In the genomic region with DNA sequence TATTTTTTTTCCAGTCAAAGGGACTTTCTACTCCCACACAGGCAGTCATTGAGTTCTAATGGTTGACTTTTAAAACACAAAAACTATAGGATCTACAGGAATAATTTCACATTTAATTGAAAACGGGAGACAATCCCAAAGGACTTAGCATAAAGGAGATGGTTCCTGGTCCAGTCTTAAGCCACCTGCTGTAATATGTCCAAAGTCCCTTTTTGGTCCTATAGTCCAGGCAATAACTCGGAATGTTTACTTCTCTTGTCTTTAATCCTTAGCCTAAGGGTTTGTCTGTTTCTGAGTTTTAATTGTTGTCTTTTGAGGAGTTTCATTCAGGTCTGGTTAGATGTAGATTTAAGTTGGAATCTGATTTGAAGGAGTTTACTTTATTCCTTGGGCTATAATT, we compare ENCODE assay signal across 35 cellular contexts.
"Had no signal": no experiment of that assay in that cellular context is flagged by ENCODE, and none has a peak within 500 bp of the region (broad histone marks: within the 10 kb centered on the region; RNA-seq: fewer than 3 reads in every experiment).

No MANE protein-coding gene starts in this region.

- H3K4me3 ChIP-seq: adrenal gland, ascending aorta, body of pancreas, breast epithelium, cardiac muscle cell had no signal

- ATAC-seq: activated naive CD4-positive, alpha-beta T cell treated with anti-CD3 and anti-CD28 coated beads, Interleukin-2, amount 50 U/mL, for 72 hours; activated naive CD8-positive, alpha-beta T cell treated with anti-CD3 and anti-CD28 coated beads, Interleukin-2, amount 50 U/mL, for 24 hours; activated T-cell treated with anti-CD3 and anti-CD28 coated beads, Interleukin-2, amount 50 U/mL, for 4 hours; activated T-cell treated with anti-CD3 and anti-CD28 coated beads, Interleukin-2, amount 50 U/mL, for 72 hours; activated T-helper 17 cell treated with anti-CD3 and anti-CD28 coated beads, Interleukin-2, amount 50 U/mL, for 72 hours; body of pancreas had no signal

- FAIRE-seq: astrocyte, bronchial epithelial cell had no signal

- DNase-seq: activated effector memory CD4-positive, alpha-beta T cell treated with anti-CD3 and anti-CD28 coated beads, Interleukin-2, amount 50 U/mL, for 16 hours; activated effector memory CD4-positive, alpha-beta T cell treated with Interleukin-2 at 50 U/mL for 16 hours; activated gamma-delta T cell; activated gamma-delta T cell treated with Interleukin-2 at 50 U/mL for 16 hours; activated naive CD4-positive, alpha-beta T cell; activated naive CD4-positive, alpha-beta T cell treated with anti-CD3 and anti-CD28 coated beads for 36 hours; activated naive CD4-positive, alpha-beta T cell treated with anti-CD3 and anti-CD28 coated beads, Interleukin-2, amount 10 ng/mL, durations not matched to agents 7 days and 5 days; activated naive CD4-positive, alpha-beta T cell treated with anti-CD3 and anti-CD28 coated beads, Interleukin-2, amount 50 U/mL, for 16 hours; activated naive CD4-positive, alpha-beta T cell treated with Interleukin-2 at 50 U/mL for 16 hours; activated naive CD8-positive, alpha-beta T cell treated with anti-CD3 and anti-CD28 coated beads for 36 hours; activated naive CD8-positive, alpha-beta T cell treated with anti-CD3 and anti-CD28 coated beads, Interleukin-2, amount 10 ng/mL, durations not matched to agents 7 days and 5 days; activated naive CD8-positive, alpha-beta T cell treated with anti-CD3 and anti-CD28 coated beads, Interleukin-2, amount 50 U/mL, for 24 hours; activated T-cell treated with anti-CD3 and anti-CD28 coated beads for 4 hours; activated T-cell treated with anti-CD3 and anti-CD28 coated beads, Interleukin-2, amount 50 U/mL, for 1 hour; activated T-cell treated with anti-CD3 and anti-CD28 coated beads, Interleukin-2, amount 50 U/mL, for 24 hours; activated T-cell treated with anti-CD3 and anti-CD28 coated beads, Interleukin-2, amount 50 U/mL, for 4 hours; activated T-cell treated with anti-CD3 and anti-CD28 coated beads, Interleukin-2, amount 50 U/mL, for 48 hours; activated T-cell treated with anti-CD3 and anti-CD28 coated beads, Interleukin-2, amount 50 U/mL, for 72 hours; adrenal gland; amniotic stem cell; amygdala; anterior cingulate cortex; aorta; body of pancreas; brain microvascular endothelial cell; caudate nucleus; central memory CD4-positive, alpha-beta T cell; cerebellar nuclear complex had no signal

- H3K9me3 ChIP-seq: adrenal gland, ascending aorta, breast epithelium had no signal

- H3K27me3 ChIP-seq: ascending aorta, body of pancreas, brain microvascular endothelial cell, breast epithelium, cardiac muscle cell had no signal

- H3K36me3 ChIP-seq: adrenal gland, ascending aorta, brain microvascular endothelial cell, breast epithelium, cardiac muscle cell had no signal

- H3K27ac ChIP-seq: adrenal gland, ascending aorta, body of pancreas, brain microvascular endothelial cell, breast epithelium, cardiac muscle cell had no signal

- H3K4me1 ChIP-seq: adrenal gland, ascending aorta, body of pancreas, breast epithelium had no signal
